In genomic region chr5:7714119-7714518, GRCh38 we compare ENCODE assay signal across 24 cellular contexts.
DNase-seq lines count a peak whose midpoint lies in the region; ATAC-seq, FAIRE-seq and TF ChIP-seq lines count a peak whose summit lies in the region.
"Had no signal": no experiment of that assay in that cellular context is flagged by ENCODE, and none has a peak within 500 bp of the region (broad histone marks: within the 10 kb centered on the region; RNA-seq: fewer than 3 reads in every experiment).

No MANE protein-coding gene starts in this region.

- no peak for TF ChIP-seq CTCF in bronchial epithelial cell (IDR thresholded peaks at IDR 0.05; ENCODE audit: insufficient read depth, low read length, severe bottlenecking)

- no peak overlapping the region for H3K18ac ChIP-seq in mesenchymal stem cell (ENCODE audit: low read depth in 1 of 2, low read length in 2 of 2)

- no peak overlapping the region for H2AK5ac ChIP-seq in mesenchymal stem cell (ENCODE audit: low read length, severe bottlenecking)

- no peak overlapping the region for H3K9ac ChIP-seq in mesenchymal stem cell (ENCODE audit: low read length)
- H3K9ac ChIP-seq: BLaER1 had no signal

- H3K36me3 ChIP-seq in bronchial epithelial cell (ENCODE audit: control insufficient read depth, insufficient read depth, low read length) (no peaks in the 10 kb centered on the region), mesenchymal stem cell (ENCODE audit: control insufficient read depth in 1 of 2, insufficient read depth in 2 of 2, low read depth in 1 of 2, low read length in 2 of 2) (no peaks in the 10 kb centered on the region)
- H3K36me3 ChIP-seq: BLaER1, cardiac muscle cell had no signal

- no peak overlapping the region for H3K27ac ChIP-seq in mesenchymal stem cell (ENCODE audit: low read length, poor library complexity, severe bottlenecking)
- H3K27ac ChIP-seq: BLaER1, cardiac muscle cell, skin epidermis had no signal

- H2BK12ac ChIP-seq in mesenchymal stem cell (ENCODE audit: low read length in 2 of 2), result no peak overlapping the region

- peaks cover 7% of the 10 kb centered on the region for H3K4me1 ChIP-seq in mesenchymal stem cell (ENCODE audit: control insufficient read depth, insufficient read depth, low read depth, low read length)

- H3K4ac ChIP-seq in mesenchymal stem cell (ENCODE audit: low read depth in 1 of 2, low read length in 2 of 2), result no peak overlapping the region

- ATAC-seq in GM21737 (IDR thresholded peaks at IDR 0.05; ENCODE audit: unreplicated experiment), result no peak
- no peak for ATAC-seq in GM18858 (IDR thresholded peaks at IDR 0.05; ENCODE audit: unreplicated experiment)
- no peak for ATAC-seq in GM18502 (IDR thresholded peaks at IDR 0.05; ENCODE audit: poor library complexity, unreplicated experiment)
- ATAC-seq: HCT116 had no signal

- no peak overlapping the region for H3K4me2 ChIP-seq in mesenchymal stem cell (ENCODE audit: low read length, poor library complexity, severe bottlenecking)
- H3K4me2 ChIP-seq: BLaER1 had no signal

- no peak overlapping the region for H3K14ac ChIP-seq in mesenchymal stem cell (ENCODE audit: low read length in 2 of 2)

- DNase-seq in Daoy (ENCODE audit: low read depth) (peak; percentile 75), OCI-M1 (lab: John Stamatoyannopoulos, UW) (peak; percentile 77), bronchial epithelial cell (ENCODE audit: low read depth) (peak; percentile 60), mesenchymal stem cell (peak; percentile 22)
- DNase-seq in stimulated activated CD4-positive, alpha-beta T cell treated with anti-CD3 and anti-CD28 coated beads, Interleukin-4, amount 100 ng/mL, for 24 hours, result no peak
- DNase-seq: activated CD4-positive, alpha-beta T cell treated with anti-CD3 and anti-CD28 coated beads, Interleukin-2, amount 50 U/mL, for 4 hours; activated CD4-positive, CD25-positive, alpha-beta regulatory T cell; activated naive CD4-positive, alpha-beta T cell treated with anti-CD3 and anti-CD28 coated beads, Interleukin-2, amount 50 U/mL, for 16 hours; amniotic stem cell; COR-L47; DMS79 treated with DMSO at 0.1 percent for 48 hours; NCI-H1694; NCI-H510A; T-helper 1 cell; trophoblast cell had no signal

- H2BK15ac ChIP-seq in mesenchymal stem cell (ENCODE audit: low read depth, poor library complexity, severe bottlenecking), result no peak overlapping the region

- no peaks in the 10 kb centered on the region for H3K79me1 ChIP-seq in mesenchymal stem cell (replicated peaks; ENCODE audit: low read length, poor library complexity, severe bottlenecking)

- H2AFZ ChIP-seq in mesenchymal stem cell (ENCODE audit: low read depth, low read length), result no peak overlapping the region

- H3K4me3 ChIP-seq in bronchial epithelial cell (ENCODE audit: low read depth, low read length) (no peak overlapping the region), mesenchymal stem cell (ENCODE audit: insufficient read depth in 1 of 2, low read depth in 1 of 2, low read length in 2 of 2) (no peak overlapping the region)
- H3K4me3 ChIP-seq: BLaER1, cardiac muscle cell, lung, skin epidermis had no signal

- no peak overlapping the region for H2BK120ac ChIP-seq in mesenchymal stem cell (ENCODE audit: low read depth, low read length)

- no peak for FAIRE-seq in bronchial epithelial cell (lab: Jason Lieb, UNC)
- FAIRE-seq: HTR-8/SVneo had no signal

- H4K91ac ChIP-seq in mesenchymal stem cell (ENCODE audit: low read length), result no peak overlapping the region

- H2BK5ac ChIP-seq in mesenchymal stem cell (ENCODE audit: low read depth, low read length, poor library complexity, severe bottlenecking), result no peak overlapping the region

- no peaks in the 10 kb centered on the region for H3K27me3 ChIP-seq in bronchial epithelial cell (ENCODE audit: control insufficient read depth, insufficient read depth, low read length)
- no peaks in the 10 kb centered on the region for H3K27me3 ChIP-seq in mesenchymal stem cell (ENCODE audit: control insufficient read depth in 1 of 2, insufficient read depth in 1 of 2, low read length in 2 of 2)
- H3K27me3 ChIP-seq: BLaER1, cardiac muscle cell had no signal

- 41% methylated on average over 6 of the region's 6 CpGs for WGBS in mesenchymal stem cell

- H3K23ac ChIP-seq in mesenchymal stem cell (ENCODE audit: low read length in 2 of 2), result no peak overlapping the region

- no peaks in the 10 kb centered on the region for H3K9me3 ChIP-seq in mesenchymal stem cell (ENCODE audit: control insufficient read depth, low read length)
- H3K9me3 ChIP-seq: BLaER1 had no signal

- no peak overlapping the region for H4K8ac ChIP-seq in mesenchymal stem cell (ENCODE audit: low read length)
